10 cellular contexts compared by ENCODE assay signal in genomic region chr14:90970167-90970600, GRCh38.
DNase-seq lines count a peak whose midpoint lies in the region; ATAC-seq and TF ChIP-seq lines count a peak whose summit lies in the region.
"Had no signal": no experiment of that assay in that cellular context is flagged by ENCODE, and none has a peak within 500 bp of the region (broad histone marks: within the 10 kb centered on the region; RNA-seq: fewer than 3 reads in every experiment).

No MANE protein-coding gene starts in this region.

- DNase-seq in Calu3 (no peak), fibroblast of the aortic adventitia (ENCODE audit: low read depth) (peak; percentile 79), SKM-1 treated with dmso at 0.1 percent for 144 hours (lab: John Stamatoyannopoulos, UW; ENCODE audit: unreplicated experiment) (no peak)
- DNase-seq in T-helper 2 cell treated with Interferon-gamma antibody and Interleukin-4, amounts not matched to agents 5 μg/mL and 100 μg/mL, for 36 hours (ENCODE audit: low spot score): no peak
- DNase-seq in stimulated activated CD4-positive, alpha-beta T cell treated with anti-CD3 and anti-CD28 coated beads, Interleukin-2, amount 100 ng/mL, for 24 hours: no peak
- DNase-seq: DMS53, NCI-H69 had no signal

- CTCF ChIA-PET in Calu3 (lab: Charles Lee): interaction anchor here (0.9 to 1.1 kb wide), 2 partner anchors 36 to 67 kb away, joined by 3 to 4 read pairs; no protein-coding TSS in a partner anchor

- ATAC-seq in HG02610 (IDR thresholded peaks at IDR 0.05; ENCODE audit: unreplicated experiment) (peak; percentile 86), HG02798 (IDR thresholded peaks at IDR 0.05; ENCODE audit: poor library complexity, unreplicated experiment) (no peak), HG02642 (IDR thresholded peaks at IDR 0.05; ENCODE audit: poor library complexity, unreplicated experiment) (no peak)

- H3K36me3 Mint-ChIP-seq in Calu3 (ENCODE audit: insufficient read depth, unreplicated experiment): no peaks in the 10 kb centered on the region
- peaks cover 49% of the 10 kb centered on the region for H3K36me3 Mint-ChIP-seq in T-helper 2 cell treated with Interferon-gamma antibody and Interleukin-4, amounts not matched to agents 5 μg/mL and 100 μg/mL, for 36 hours (ENCODE audit: low read depth)

- peaks cover 21% of the 10 kb centered on the region for H3K4me1 Mint-ChIP-seq in Calu3 (ENCODE audit: low read depth, unreplicated experiment)
- H3K4me1 Mint-ChIP-seq in T-helper 2 cell treated with Interferon-gamma antibody and Interleukin-4, amounts not matched to agents 5 μg/mL and 100 μg/mL, for 36 hours (ENCODE audit: low read depth): peaks cover 39% of the 10 kb centered on the region

- no TSS peak for BruUV-seq in Calu3 (replicated peaks; lab: Mats Ljungman, UMichigan)

- H3K27ac Mint-ChIP-seq in Calu3 (ENCODE audit: unreplicated experiment): peak overlapping the region; percentile 77
- H3K27ac Mint-ChIP-seq in T-helper 2 cell treated with Interferon-gamma antibody and Interleukin-4, amounts not matched to agents 5 μg/mL and 100 μg/mL, for 36 hours: peak overlapping the region; percentile 87

- no peaks in the 10 kb centered on the region for H3K9me3 Mint-ChIP-seq in Calu3 (ENCODE audit: low read depth, unreplicated experiment)
- H3K9me3 Mint-ChIP-seq in T-helper 2 cell treated with Interferon-gamma antibody and Interleukin-4, amounts not matched to agents 5 μg/mL and 100 μg/mL, for 36 hours: no peaks in the 10 kb centered on the region

- H3K27me3 Mint-ChIP-seq in Calu3 (ENCODE audit: unreplicated experiment): no peaks in the 10 kb centered on the region
- H3K27me3 Mint-ChIP-seq in T-helper 2 cell treated with Interferon-gamma antibody and Interleukin-4, amounts not matched to agents 5 μg/mL and 100 μg/mL, for 36 hours (ENCODE audit: low read depth): no peaks in the 10 kb centered on the region

- TF ChIP-seq CTCF in Calu3 (IDR thresholded peaks at IDR 0.05; ENCODE audit: unreplicated experiment) (no peak), fibroblast of the aortic adventitia (IDR thresholded peaks at IDR 0.05; ENCODE audit: insufficient read depth, low read length) (no peak)

- H3K4me3 Mint-ChIP-seq in Calu3 (ENCODE audit: low read depth, unreplicated experiment): peak overlapping the region; percentile 8
- peak overlapping the region; percentile 71 for H3K4me3 Mint-ChIP-seq in T-helper 2 cell treated with Interferon-gamma antibody and Interleukin-4, amounts not matched to agents 5 μg/mL and 100 μg/mL, for 36 hours

- intact Hi-C loops in Calu3 (cut with micrococcal nuclease; ENCODE audit: unreplicated experiment): no loop called here

- H3K4me3 ChIP-seq in fibroblast of the aortic adventitia (ENCODE audit: low read depth, low read length): no peak overlapping the region
